8 cellular contexts compared by ENCODE assay signal in genomic region chr12:109775172-109775881, GRCh38. TPM values are rescaled to one million over a fixed set of nuclear protein-coding genes. Genes with fewer than 3 reads are reported as not detected.
DNase-seq lines count a peak whose midpoint lies in the region; ATAC-seq, FAIRE-seq and TF ChIP-seq lines count a peak whose summit lies in the region.

No MANE protein-coding gene starts in this region.

- H3K27ac ChIP-seq in osteoblast (ENCODE audit: low read depth, low read length) (no peak overlapping the region), testis (no peak overlapping the region)

- H3K36me3 Mint-ChIP-seq in activated T-helper 17 cell treated with anti-CD3 and anti-CD28 coated beads, Interleukin-2, amount 50 U/mL, for 72 hours (ENCODE audit: low read depth): no peaks in the 10 kb centered on the region

- no peaks in the 10 kb centered on the region for H3K27me3 Mint-ChIP-seq in activated T-helper 17 cell treated with anti-CD3 and anti-CD28 coated beads, Interleukin-2, amount 50 U/mL, for 72 hours

- ATAC-seq in activated T-helper 17 cell treated with anti-CD3 and anti-CD28 coated beads, Interleukin-2, amount 50 U/mL, for 72 hours (replicated peaks): peak; percentile 82
- ATAC-seq in HG03378 (IDR thresholded peaks at IDR 0.05; ENCODE audit: unreplicated experiment): no peak

- H3K4me1 ChIP-seq in osteoblast (ENCODE audit: insufficient read depth, low read length) (peaks cover 9% of the 10 kb centered on the region), testis (peaks cover 15% of the 10 kb centered on the region)

- H3K79me2 ChIP-seq in osteoblast (ENCODE audit: insufficient read depth, low read length): no peaks in the 10 kb centered on the region

- H4K20me1 ChIP-seq in osteoblast (ENCODE audit: insufficient read depth, low read length): no peaks in the 10 kb centered on the region

- 41 to 56% methylated on average over 10 of the region's 10 CpGs for WGBS in testis, 2 donors

- TF ChIP-seq CTCF in osteoblast (IDR thresholded peaks at IDR 0.05; ENCODE audit: extremely low read depth, low read depth, low read length) (peak; percentile 93), testis (IDR thresholded peaks at IDR 0.05) (peak; percentile 70 to 83 (median 74))

- no peak for TF ChIP-seq POLR2A in testis (IDR thresholded peaks at IDR 0.05)

- no peak overlapping the region for H3K27ac Mint-ChIP-seq in activated T-helper 17 cell treated with anti-CD3 and anti-CD28 coated beads, Interleukin-2, amount 50 U/mL, for 72 hours

- intact Hi-C loops in testis (cut with DNase I; ENCODE audit: low total_unique reads): no loop called here

- peak; percentile 50 for DNase-seq in DMS153 (lab: John Stamatoyannopoulos, UW)
- peak; percentile 87 for DNase-seq in HTR-8/SVneo (ENCODE audit: insufficient read length, low spot score)
- DNase-seq in RKO (ENCODE audit: low spot score): peak; percentile 76
- peak; percentile 41 for DNase-seq in foreskin melanocyte
- DNase-seq in osteoblast (ENCODE audit: insufficient read length, low spot score, missing footprints): peak; percentile 96
- DNase-seq in testis: peak; percentile 81

- H3K27me3 ChIP-seq in osteoblast (ENCODE audit: insufficient read depth, low read length) (no peaks in the 10 kb centered on the region), testis (no peaks in the 10 kb centered on the region)

- H3K4me2 ChIP-seq in osteoblast (ENCODE audit: insufficient read depth, low read length): no peak overlapping the region

- H3K36me3 ChIP-seq in osteoblast (ENCODE audit: insufficient read depth, low read length): no peaks in the 10 kb centered on the region
- H3K36me3 ChIP-seq in testis (ENCODE audit: low read depth, missing control alignments): no peaks in the 10 kb centered on the region

- H3K4me3 ChIP-seq in osteoblast (ENCODE audit: insufficient read depth, low read length): no peak overlapping the region
- no peak overlapping the region for H3K4me3 ChIP-seq in testis

- H3K9me3 ChIP-seq in osteoblast (ENCODE audit: low read depth, low read length) (peaks cover 6% of the 10 kb centered on the region), testis (no peaks in the 10 kb centered on the region)

- peaks cover 6% of the 10 kb centered on the region for H3K4me1 Mint-ChIP-seq in activated T-helper 17 cell treated with anti-CD3 and anti-CD28 coated beads, Interleukin-2, amount 50 U/mL, for 72 hours

- no peak for FAIRE-seq in HTR-8/SVneo (lab: Jason Lieb, UNC)

- no peak overlapping the region for H2AFZ ChIP-seq in osteoblast (ENCODE audit: low read length)

- H3K4me3 Mint-ChIP-seq in activated T-helper 17 cell treated with anti-CD3 and anti-CD28 coated beads, Interleukin-2, amount 50 U/mL, for 72 hours: no peak overlapping the region

- H3K9me3 Mint-ChIP-seq in activated T-helper 17 cell treated with anti-CD3 and anti-CD28 coated beads, Interleukin-2, amount 50 U/mL, for 72 hours: no peaks in the 10 kb centered on the region

RNA-seq across cellular contexts. Expression of gene TRPV4, which starts 57.9 kb away (rescaled TPM):
- total RNA-seq in activated T-helper 17 cell treated with anti-CD3 and anti-CD28 coated beads, Interleukin-2, amount 50 U/mL, for 72 hours: not detected
- total RNA-seq in osteoblast (3.2 and 5.8 TPM in 2 replicates), testis (1 to 10 TPM; 1.3 to 3.0 TPM)
- 2.2 TPM for polyA plus RNA-seq in testis (ENCODE audit: insufficient read depth, low read depth, low replicate concordance)

Comparison
In these comparisons a context has a peak if more than half of its experiments do, and no peak if none do; other contexts are left out.
1. DNase-seq: peak in every context shown above with its lines; median percentile 96 in osteoblast; 87 in HTR-8/SVneo; 81 in testis; 76 in RKO; 50 in DMS153; 41 in foreskin melanocyte.